Comparison of ENCODE assay signal across 21 cellular contexts in the genomic region with DNA sequence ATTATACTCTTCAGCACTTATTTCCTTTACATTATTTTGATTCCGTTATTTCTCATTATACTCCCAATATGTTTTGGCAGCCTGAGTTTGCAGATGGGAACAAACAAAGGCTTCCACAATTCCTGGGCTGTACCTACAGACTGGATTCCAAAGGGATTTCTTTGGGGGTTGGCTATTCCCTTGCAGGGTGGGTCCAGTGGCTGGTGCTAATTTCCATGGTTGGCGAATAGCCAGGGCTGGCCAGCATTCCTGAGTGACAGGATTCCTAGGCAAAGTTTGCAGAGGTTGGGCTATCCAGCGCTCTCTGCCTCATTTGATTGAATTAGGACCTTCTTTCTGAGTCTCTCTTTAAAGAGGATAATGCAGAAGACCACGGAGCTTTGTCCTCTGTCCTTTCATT.
DNase-seq lines count a peak whose midpoint lies in the region; ATAC-seq and TF ChIP-seq lines count a peak whose summit lies in the region.
"Had no signal": no experiment of that assay in that cellular context is flagged by ENCODE, and none has a peak within 500 bp of the region (broad histone marks: within the 10 kb centered on the region; RNA-seq: fewer than 3 reads in every experiment).

No MANE protein-coding gene starts in this region.

- H3K9ac ChIP-seq in neural progenitor cell: no peak overlapping the region
- H3K9ac ChIP-seq: BLaER1 treated with 17β-estradiol and CSF1 and Interleukin-3, amounts not matched to agents 10 nM and 100 nM had no signal

- H3K4me3 Mint-ChIP-seq in neural progenitor cell: no peak overlapping the region
- H3K4me3 Mint-ChIP-seq: CD4-positive, alpha-beta memory T cell had no signal

- H3K9me3 ChIP-seq in right cardiac atrium (ENCODE audit: control insufficient read depth, low read length) (no peaks in the 10 kb centered on the region), neural progenitor cell (ENCODE audit: low read depth) (no peaks in the 10 kb centered on the region)
- H3K9me3 ChIP-seq: A549; BE2C; BLaER1 treated with 17β-estradiol and CSF1 and Interleukin-3, amounts not matched to agents 10 nM and 100 nM; HAP-1 had no signal

- H3F3A ChIP-seq in neural progenitor cell (ENCODE audit: low read depth): peaks cover 7% of the 10 kb centered on the region

- no peak overlapping the region for H3K27ac Mint-ChIP-seq in neural progenitor cell
- H3K27ac Mint-ChIP-seq: CD14-positive monocyte had no signal

- no peaks in the 10 kb centered on the region for H3K36me3 Mint-ChIP-seq in neural progenitor cell
- H3K36me3 Mint-ChIP-seq: CD14-positive monocyte; CD4-positive, alpha-beta memory T cell had no signal

- H3K27ac ChIP-seq in right cardiac atrium (ENCODE audit: low read length) (no peak overlapping the region), neural progenitor cell (no peak overlapping the region)
- H3K27ac ChIP-seq: A549; BLaER1 treated with 17β-estradiol and CSF1 and Interleukin-3, amounts not matched to agents 10 nM and 100 nM had no signal

- DNase-seq in right cardiac atrium (peak in 1 of 3 donors; percentile 71), Right ventricle myocardium superior (no peak), astrocyte of the hippocampus (ENCODE audit: low read depth, low spot score) (peak; percentile 47), neural progenitor cell (ENCODE audit: low spot score) (peak; percentile 50), DMS79 treated with DMSO at 0.1 percent for 48 hours (lab: John Stamatoyannopoulos, UW) (no peak)
- DNase-seq: 8988T; ACHN; AML-193; BE2C; Calu3; CD4-positive, alpha-beta memory T cell; COR-L47; DMS53; DND-41; GOT3 had no signal

- H2AFZ ChIP-seq in neural progenitor cell (replicated peaks): no peak overlapping the region

- TF ChIP-seq CTCF in neural progenitor cell (IDR thresholded peaks at IDR 0.05): no peak

- H3K4me1 ChIP-seq in right cardiac atrium (ENCODE audit: control insufficient read depth, insufficient read depth, low read length): no peaks in the 10 kb centered on the region
- H3K4me1 ChIP-seq in neural progenitor cell: peaks cover 11% of the 10 kb centered on the region
- H3K4me1 ChIP-seq: A549, BE2C, HAP-1 had no signal

- H3K27me3 ChIP-seq in right cardiac atrium (ENCODE audit: control insufficient read depth, insufficient read depth) (no peaks in the 10 kb centered on the region), neural progenitor cell (no peaks in the 10 kb centered on the region)
- H3K27me3 ChIP-seq: BE2C; BLaER1 treated with 17β-estradiol and CSF1 and Interleukin-3, amounts not matched to agents 10 nM and 100 nM had no signal

- no peak overlapping the region for H3K4me3 ChIP-seq in right cardiac atrium (ENCODE audit: low read length)
- H3K4me3 ChIP-seq in neural progenitor cell: no peak overlapping the region
- H3K4me3 ChIP-seq: A549; BLaER1 treated with 17β-estradiol and CSF1 and Interleukin-3, amounts not matched to agents 10 nM and 100 nM; HAP-1 had no signal

- 55% methylated on average over 4 of the region's 4 CpGs for WGBS in right cardiac atrium

- H4K20me1 ChIP-seq in neural progenitor cell (ENCODE audit: low read depth): no peaks in the 10 kb centered on the region
- H4K20me1 ChIP-seq: BLaER1 treated with 17β-estradiol and CSF1 and Interleukin-3, amounts not matched to agents 10 nM and 100 nM had no signal

- no peaks in the 10 kb centered on the region for H3K79me2 ChIP-seq in neural progenitor cell (ENCODE audit: low read depth)

- peak overlapping the region; percentile 23 for H3K4me2 ChIP-seq in neural progenitor cell
- H3K4me2 ChIP-seq: A549 had no signal

- intact Hi-C loops in right cardiac atrium (cut with DNase I): no loop called here
- intact Hi-C loops in Right ventricle myocardium superior (cut with DNase I): no loop called here

- H3K36me3 ChIP-seq in neural progenitor cell: no peaks in the 10 kb centered on the region
- H3K36me3 ChIP-seq: BE2C; BLaER1 treated with 17β-estradiol and CSF1 and Interleukin-3, amounts not matched to agents 10 nM and 100 nM; HAP-1 had no signal

- peak; percentile 29 to 45 for ATAC-seq in right cardiac atrium
- no peak for ATAC-seq in Right ventricle myocardium superior (ENCODE audit: poor library complexity)
- ATAC-seq in HG02973 (IDR thresholded peaks at IDR 0.05; ENCODE audit: unreplicated experiment): no peak
- ATAC-seq in GM18868 (IDR thresholded peaks at IDR 0.05; ENCODE audit: unreplicated experiment): no peak
- ATAC-seq: A549 had no signal

- peaks cover 7% of the 10 kb centered on the region for H3K4me1 Mint-ChIP-seq in neural progenitor cell

- H3K27me3 Mint-ChIP-seq in neural progenitor cell (ENCODE audit: insufficient read depth, low read depth): peaks cover 2% of the 10 kb centered on the region
- H3K27me3 Mint-ChIP-seq: CD4-positive, alpha-beta memory T cell had no signal

- H3K9me3 Mint-ChIP-seq in neural progenitor cell: no peaks in the 10 kb centered on the region
- H3K9me3 Mint-ChIP-seq: CD14-positive monocyte; CD4-positive, alpha-beta memory T cell had no signal

Comparison
In these comparisons a context has a peak if more than half of its experiments do, and no peak if none do; other contexts are left out.
1. ATAC-seq: peak in right cardiac atrium (2 of 2); none in Right ventricle myocardium superior (single experiment), HG02973 (single experiment) and GM18868 (single experiment).
2. DNase-seq: peak in astrocyte of the hippocampus (single experiment) and neural progenitor cell (single experiment); none in Right ventricle myocardium superior (single experiment) and DMS79 treated with DMSO at 0.1 percent for 48 hours (single experiment).